In genomic region chr22:42780070-42780540, GRCh38 we compare ENCODE assay signal across 1 cellular context.
TF ChIP-seq lines count a peak whose summit lies in the region.

No MANE protein-coding gene starts in this region.

TF ChIP-seq in GM12878, 131 proteins besides CTCF, POLR2A, EP300 and RAD21 (continued from another document):
- TF ChIP-seq, protein P1, sequence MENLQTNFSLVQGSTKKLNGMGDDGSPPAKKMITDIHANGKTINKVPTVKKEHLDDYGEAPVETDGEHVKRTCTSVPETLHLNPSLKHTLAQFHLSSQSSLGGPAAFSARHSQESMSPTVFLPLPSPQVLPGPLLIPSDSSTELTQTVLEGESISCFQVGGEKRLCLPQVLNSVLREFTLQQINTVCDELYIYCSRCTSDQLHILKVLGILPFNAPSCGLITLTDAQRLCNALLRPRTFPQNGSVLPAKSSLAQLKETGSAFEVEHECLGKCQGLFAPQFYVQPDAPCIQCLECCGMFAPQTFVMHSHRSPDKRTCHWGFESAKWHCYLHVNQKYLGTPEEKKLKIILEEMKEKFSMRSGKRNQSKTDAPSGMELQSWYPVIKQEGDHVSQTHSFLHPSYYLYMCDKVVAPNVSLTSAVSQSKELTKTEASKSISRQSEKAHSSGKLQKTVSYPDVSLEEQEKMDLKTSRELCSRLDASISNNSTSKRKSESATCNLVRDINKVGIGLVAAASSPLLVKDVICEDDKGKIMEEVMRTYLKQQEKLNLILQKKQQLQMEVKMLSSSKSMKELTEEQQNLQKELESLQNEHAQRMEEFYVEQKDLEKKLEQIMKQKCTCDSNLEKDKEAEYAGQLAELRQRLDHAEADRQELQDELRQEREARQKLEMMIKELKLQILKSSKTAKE (IDR thresholded peaks at IDR 0.05; ENCODE audit: low read depth, poor library complexity, severe bottlenecking), result no peak
- TF ChIP-seq CREM (IDR thresholded peaks at IDR 0.05; ENCODE audit: low read depth) (no peak), PKNOX1 (IDR thresholded peaks at IDR 0.05) (0 out of 2 replicates have a peak, but pooled peaks have one; percentile 14), ZNF24 (IDR thresholded peaks at IDR 0.05) (0 out of 2 replicates have a peak, but pooled peaks have one; percentile 12), SMARCA5 (IDR thresholded peaks at IDR 0.05) (peak; percentile 31; the same call in 1 of the 2 replicates), RBBP5 (conservative IDR thresholded peaks at IDR 0.05) (no peak), SMC3 (IDR thresholded peaks at IDR 0.05; ENCODE audit: borderline replicate concordance, low read length) (peak; percentile 87), YBX1 (IDR thresholded peaks at IDR 0.05) (no peak), CBX3 (IDR thresholded peaks at IDR 0.05; ENCODE audit: borderline replicate concordance, low read depth) (no peak), FOS (IDR thresholded peaks at IDR 0.05; ENCODE audit: borderline replicate concordance, extremely low read depth, insufficient read length) (no peak)
